8 cellular contexts compared by ENCODE assay signal in genomic region chr14:77457522-77458248, GRCh38. TPM values are rescaled to one million over a fixed set of nuclear protein-coding genes. Genes with fewer than 3 reads are reported as not detected.
DNase-seq lines count a peak whose midpoint lies in the region; ATAC-seq and TF ChIP-seq lines count a peak whose summit lies in the region.

Gene AHSA1, plus strand, starts transcription at chr14:77458093. Its CDS starts 97 bp downstream, at chr14:77458190.
Gene VIPAS39, minus strand, starts transcription at chr14:77457601. Its CDS starts 3,499 bp downstream, at chr14:77454102.

- H3T11ph ChIP-seq in H9 (ENCODE audit: low read length), result no peak within 1 kb of the TSS

- peak within 1 kb of the TSS; percentile 73 for H2BK5ac ChIP-seq in H9 (ENCODE audit: insufficient read length, low read length)

- H2BK15ac ChIP-seq in H9 (ENCODE audit: low read depth, low read length), result no peak within 1 kb of the TSS

- H2BK20ac ChIP-seq in H9 (ENCODE audit: low read depth, low read length, poor library complexity, severe bottlenecking), result no peak within 1 kb of the TSS

- H3K23me2 ChIP-seq in H9 (ENCODE audit: insufficient read length, low read depth, low read length, poor library complexity, severe bottlenecking), result peaks cover 4% of the 10 kb centered on the region

- H3K27me3 Mint-ChIP-seq in H9 (ENCODE audit: low read depth) (no peaks in the 10 kb centered on the region), nephron progenitor cell (ENCODE audit: low read depth, poor library complexity) (no peaks in the 10 kb centered on the region)
- H3K27me3 Mint-ChIP-seq in stimulated activated naive CD8-positive, alpha-beta T cell treated with anti-CD3 and anti-CD28 coated beads, Interleukin-15, amount 100 ng/mL, for 72 hours, result no peaks in the 10 kb centered on the region

- DNase-seq in ELR (ENCODE audit: low read depth), result peak; percentile 100
- peak; percentile 99 for DNase-seq in H9
- peak; percentile 94 for DNase-seq in MG63
- peak; percentile 96 for DNase-seq in SHP77 treated with DMSO at 0.1 percent for 48 hours (lab: John Stamatoyannopoulos, UW)
- peak; percentile 97 for DNase-seq in activated effector memory CD4-positive, alpha-beta T cell treated with anti-CD3 and anti-CD28 coated beads, Interleukin-2, amount 50 U/mL, for 16 hours
- peak; percentile 99 for DNase-seq in fibroblast of the conjunctiva (ENCODE audit: low read depth)
- DNase-seq in nephron progenitor cell, result peak; percentile 89
- peak; percentile 91 to 96 for DNase-seq in stimulated activated naive CD8-positive, alpha-beta T cell treated with anti-CD3 and anti-CD28 coated beads, Interleukin-15, amount 100 ng/mL, for 72 hours

- H3K56ac ChIP-seq in H9 (ENCODE audit: insufficient read length, low read depth, low read length), result no peak within 1 kb of the TSS

- no CpG with 5 or more reads among the region's 50 CpGs for WGBS in H9 (ENCODE audit: extremely low coverage, insufficient read length, low lambda C conversion rate)

- peak within 1 kb of the TSS; percentile 91 for H3K18ac ChIP-seq in H9 (ENCODE audit: insufficient read length, low read depth, low read length)

- H3K27ac Mint-ChIP-seq in H9 (peak within 1 kb of the TSS; percentile 100), nephron progenitor cell (peak within 1 kb of the TSS; percentile 100)
- H3K27ac Mint-ChIP-seq in stimulated activated naive CD8-positive, alpha-beta T cell treated with anti-CD3 and anti-CD28 coated beads, Interleukin-15, amount 100 ng/mL, for 72 hours, result peak within 1 kb of the TSS; percentile 100

- TF ChIP-seq CTCF in H9 (conservative IDR thresholded peaks at IDR 0.05), result no peak
- no peak for TF ChIP-seq CTCF in nephron progenitor cell (IDR thresholded peaks at IDR 0.05)

- H3K9me3 Mint-ChIP-seq in H9 (no peaks in the 10 kb centered on the region), nephron progenitor cell (no peaks in the 10 kb centered on the region)
- no peaks in the 10 kb centered on the region for H3K9me3 Mint-ChIP-seq in stimulated activated naive CD8-positive, alpha-beta T cell treated with anti-CD3 and anti-CD28 coated beads, Interleukin-15, amount 100 ng/mL, for 72 hours

- H3K4me1 ChIP-seq in H9 (ENCODE audit: insufficient read depth, low read length), result no peaks in the 10 kb centered on the region; the same call in 1 of the 2 replicates

- no peak within 1 kb of the TSS for H4K8ac ChIP-seq in H9 (replicated peaks; ENCODE audit: insufficient read length, low read depth, low read length)

- H4K5ac ChIP-seq in H9 (ENCODE audit: insufficient read length, low read depth, low read length), result no peak within 1 kb of the TSS

- H2AK5ac ChIP-seq in H9 (ENCODE audit: insufficient read length, low read length), result no peak within 1 kb of the TSS

- H3K27me3 ChIP-seq in H9 (ENCODE audit: insufficient read depth, low read length) (no peaks in the 10 kb centered on the region), MG63 (no peaks in the 10 kb centered on the region)

- H3K36me3 Mint-ChIP-seq in H9 (ENCODE audit: insufficient read depth in 1 of 3, low read depth in 3 of 3), result peaks cover 29 to 44% (median 41%) of the 10 kb centered on the region in 3 experiments
- H3K36me3 Mint-ChIP-seq in nephron progenitor cell (ENCODE audit: low read depth), result peaks cover 37% of the 10 kb centered on the region

- H3K79me1 ChIP-seq in H9 (ENCODE audit: insufficient read depth, low read depth, low read length, poor library complexity, severe bottlenecking), result peaks cover 7% of the 10 kb centered on the region

- H4K91ac ChIP-seq in H9 (ENCODE audit: insufficient read length, low read depth, low read length), result no peak within 1 kb of the TSS

- H2BK120ac ChIP-seq in H9 (ENCODE audit: low read depth, low read length, poor library complexity, severe bottlenecking), result peak within 1 kb of the TSS; percentile 82

- peak within 1 kb of the TSS; percentile 39 for H3K27ac ChIP-seq in H9 (ENCODE audit: insufficient read length, low read depth, low read length)

- no peak within 1 kb of the TSS for H3K23ac ChIP-seq in H9 (ENCODE audit: insufficient read length, low read depth, low read length)

- no peaks in the 10 kb centered on the region for H4K20me1 ChIP-seq in H9 (ENCODE audit: control insufficient read depth, insufficient read depth, insufficient read length)

- H3K79me2 ChIP-seq in H9 (ENCODE audit: insufficient read depth, low read length), result peaks cover 13% of the 10 kb centered on the region; the same call in 1 of the 2 replicates

- peaks cover 20 to 22% of the 10 kb centered on the region in 2 experiments for H3K4me1 Mint-ChIP-seq in H9
- peaks cover 28% of the 10 kb centered on the region for H3K4me1 Mint-ChIP-seq in nephron progenitor cell
- H3K4me1 Mint-ChIP-seq in stimulated activated naive CD8-positive, alpha-beta T cell treated with anti-CD3 and anti-CD28 coated beads, Interleukin-15, amount 100 ng/mL, for 72 hours, result peaks cover 46% of the 10 kb centered on the region

- H3K36me3 ChIP-seq in MG63, result peaks cover 31% of the 10 kb centered on the region

- H3K9ac ChIP-seq in H9 (ENCODE audit: extremely low read depth, insufficient read length, low read length), result peak within 1 kb of the TSS; percentile 89

- H3K4me3 Mint-ChIP-seq in H9 (peak within 1 kb of the TSS; percentile 100), nephron progenitor cell (peak within 1 kb of the TSS; percentile 100)
- H3K4me3 Mint-ChIP-seq in stimulated activated naive CD8-positive, alpha-beta T cell treated with anti-CD3 and anti-CD28 coated beads, Interleukin-15, amount 100 ng/mL, for 72 hours, result peak within 1 kb of the TSS; percentile 100

- H3K4ac ChIP-seq in H9 (ENCODE audit: low read depth, low read length), result no peak within 1 kb of the TSS

- no peak within 1 kb of the TSS for H2BK12ac ChIP-seq in H9 (ENCODE audit: insufficient read length, low read depth, low read length)

- peak within 1 kb of the TSS; percentile 94 for H3K4me3 ChIP-seq in MG63

- peak; percentile 97 for ATAC-seq in stimulated activated naive CD8-positive, alpha-beta T cell treated with anti-CD3 and anti-CD28 coated beads, Interleukin-15, amount 100 ng/mL, for 72 hours

- H3K4me2 ChIP-seq in H9 (ENCODE audit: insufficient read depth, insufficient read length, low read length), result peak within 1 kb of the TSS; percentile 89

- H3K9me3 ChIP-seq in H9 (ENCODE audit: control insufficient read depth, low read depth, low read length) (no peaks in the 10 kb centered on the region), MG63 (no peaks in the 10 kb centered on the region)

- H2AFZ ChIP-seq in H9 (ENCODE audit: low read length), result peak within 1 kb of the TSS; percentile 94

- H3K14ac ChIP-seq in H9 (ENCODE audit: insufficient read depth, low read length), result peak within 1 kb of the TSS; percentile 86; the same call in 1 of the 2 replicates

RNA-seq across cellular contexts. Expression of gene AHSA1, which starts in this region (rescaled TPM):
- 190 and 201 TPM in 2 replicates for total RNA-seq in H9 (2021)
- 160 and 278 TPM in 2 replicates for total RNA-seq in MG63 (2014; rRNA removed; shearing (Covaris generic); ENCODE audit: low replicate concordance)

RNA-seq across cellular contexts. Expression of gene VIPAS39, which starts in this region (rescaled TPM):
- 18.4 and 18.5 TPM in 2 replicates for total RNA-seq in H9 (2021)
- total RNA-seq in MG63 (2014; rRNA removed; shearing (Covaris generic); ENCODE audit: low replicate concordance), result 27.7 and 36.3 TPM in 2 replicates

Comparison
In these comparisons a context has a peak if more than half of its experiments do, and no peak if none do; other contexts are left out.
1. Peak in every context shown above with its lines: DNase-seq, ATAC-seq, H3K4me3 ChIP-seq and H3K27ac ChIP-seq.